ENCODE assay signal across 8 cellular contexts in genomic region chr1:121186191-121186590, GRCh38. TPM values are rescaled to one million over a fixed set of nuclear protein-coding genes. Genes with fewer than 3 reads are reported as not detected.
DNase-seq lines count a peak whose midpoint lies in the region; ATAC-seq and TF ChIP-seq lines count a peak whose summit lies in the region.
"Not testable (repeated sequence)": the region's sequence is repeated elsewhere in the genome, so short reads cannot be mapped to it uniquely, and the experiment has no call there.

No MANE protein-coding gene starts in this region.

- H3K27ac ChIP-seq in RWPE1 (peak overlapping the region; percentile 57), gastroesophageal sphincter (peak overlapping the region in 3 of 4 donors; percentile 31 to 51 (median 51))
- H3K27ac ChIP-seq in suprapubic skin: not testable (repeated sequence)

- TF ChIP-seq CTCF in BJ (IDR thresholded peaks at IDR 0.05; ENCODE audit: insufficient read depth, low read depth, low read length); RWPE1 (conservative IDR thresholded peaks at IDR 0.05; ENCODE audit: low read depth); MCF 10A (IDR thresholded peaks at IDR 0.05; ENCODE audit: unreplicated experiment); gastroesophageal sphincter (IDR thresholded peaks at IDR 0.05); suprapubic skin (IDR thresholded peaks at IDR 0.05): not testable (repeated sequence)

- not testable (repeated sequence) for H3K9me3 ChIP-seq in gastroesophageal sphincter, suprapubic skin

- peak overlapping the region; percentile 49 for H3K27ac Mint-ChIP-seq in activated CD4-positive, alpha-beta memory T cell treated with anti-CD3 and anti-CD28 coated beads, Interleukin-2, amount 10 ng/mL, durations not matched to agents 7 days and 5 days
- not testable (repeated sequence) for H3K27ac Mint-ChIP-seq in MCF 10A (ENCODE audit: low read depth, unreplicated experiment)
- H3K27ac Mint-ChIP-seq in naive B cell: peak overlapping the region in 1 of 6 donors; percentile 65

- CTCF ChIA-PET in BJ (lab: Yijun Ruan, JAX); RWPE1 (lab: Yijun Ruan, JAX); activated CD4-positive, alpha-beta memory T cell treated with anti-CD3 and anti-CD28 coated beads, Interleukin-2, amount 10 ng/mL, durations not matched to agents 7 days and 5 days (lab: Charles Lee); MCF 10A (lab: Yijun Ruan, JAX): not testable (repeated sequence)

- H3K4me3 Mint-ChIP-seq in activated CD4-positive, alpha-beta memory T cell treated with anti-CD3 and anti-CD28 coated beads, Interleukin-2, amount 10 ng/mL, durations not matched to agents 7 days and 5 days: peak overlapping the region; percentile 83
- H3K4me3 Mint-ChIP-seq in MCF 10A (ENCODE audit: unreplicated experiment): peak overlapping the region; percentile 74
- H3K4me3 Mint-ChIP-seq in naive B cell: peak overlapping the region in 6 of 8 donors; percentile 69 to 93 (median 88)

- not testable (repeated sequence) for H3K27me3 ChIP-seq in BJ (ENCODE audit: control insufficient read depth, insufficient read depth, low read length); H7 (ENCODE audit: control insufficient read depth, insufficient read depth, low read length); gastroesophageal sphincter; suprapubic skin

- H3K4me1 Mint-ChIP-seq in activated CD4-positive, alpha-beta memory T cell treated with anti-CD3 and anti-CD28 coated beads, Interleukin-2, amount 10 ng/mL, durations not matched to agents 7 days and 5 days; MCF 10A (ENCODE audit: insufficient read depth, unreplicated experiment); naive B cell: not testable (repeated sequence)

- not testable (repeated sequence) for ATAC-seq in gastroesophageal sphincter; naive B cell (ENCODE audit: low read depth in 2 of 2)

- not testable (repeated sequence) for TF ChIP-seq POLR2A in gastroesophageal sphincter (IDR thresholded peaks at IDR 0.05); suprapubic skin (IDR thresholded peaks at IDR 0.05)

- not testable (repeated sequence) for H3K9me3 Mint-ChIP-seq in activated CD4-positive, alpha-beta memory T cell treated with anti-CD3 and anti-CD28 coated beads, Interleukin-2, amount 10 ng/mL, durations not matched to agents 7 days and 5 days; MCF 10A (ENCODE audit: unreplicated experiment); naive B cell

- not testable (repeated sequence) for BruUV-seq in MCF 10A (replicated peaks; lab: Mats Ljungman, UMichigan)

- H3K4me3 ChIP-seq in BJ (ENCODE audit: low read depth, low read length) (peak overlapping the region; percentile 19; the same call in 1 of the 2 replicates), H7 (ENCODE audit: insufficient read depth, low read depth, low read length) (peak overlapping the region; percentile 20), gastroesophageal sphincter (peak overlapping the region; percentile 27 to 53), suprapubic skin (peak overlapping the region; percentile 56)

- DNase-seq in BJ (ENCODE audit: low read depth); H7; RWPE1 (ENCODE audit: low spot score); activated CD4-positive, alpha-beta memory T cell treated with anti-CD3 and anti-CD28 coated beads, Interleukin-2, amount 10 ng/mL, durations not matched to agents 7 days and 5 days; MCF 10A (ENCODE audit: unreplicated experiment); naive B cell: not testable (repeated sequence)
- DNase-seq in suprapubic skin (ENCODE audit: low spot score in 2 of 2): peak; percentile 68 to 70

- intact Hi-C loops in MCF 10A (cut with micrococcal nuclease): not testable (repeated sequence)

- H3K36me3 ChIP-seq in BJ (ENCODE audit: control insufficient read depth, insufficient read depth, low read length); H7 (replicated peaks; ENCODE audit: control insufficient read depth, insufficient read depth, low read length); gastroesophageal sphincter; suprapubic skin: not testable (repeated sequence)

- not testable (repeated sequence) for H3K4me1 ChIP-seq in gastroesophageal sphincter, suprapubic skin

- not testable (repeated sequence) for TF ChIP-seq EP300 in gastroesophageal sphincter (IDR thresholded peaks at IDR 0.05); suprapubic skin (IDR thresholded peaks at IDR 0.05)

- H3K36me3 Mint-ChIP-seq in activated CD4-positive, alpha-beta memory T cell treated with anti-CD3 and anti-CD28 coated beads, Interleukin-2, amount 10 ng/mL, durations not matched to agents 7 days and 5 days (ENCODE audit: low read depth); MCF 10A (ENCODE audit: insufficient read depth, unreplicated experiment); naive B cell: not testable (repeated sequence)

- WGBS in gastroesophageal sphincter (ENCODE audit: low coverage in 1 of 2), 2 donors: no CpG with 5 or more reads among the region's 20 CpGs
- 0% methylated on average over 4 of the region's 20 CpGs for WGBS in suprapubic skin

- POLR2A ChIA-PET in BJ (lab: Charles Lee); RWPE1 (lab: Yijun Ruan, JAX; ENCODE audit: low non-redundant PET); activated CD4-positive, alpha-beta memory T cell treated with anti-CD3 and anti-CD28 coated beads, Interleukin-2, amount 10 ng/mL, durations not matched to agents 7 days and 5 days (lab: Charles Lee); MCF 10A (lab: Yijun Ruan, JAX): not testable (repeated sequence)

- H3K27me3 Mint-ChIP-seq in activated CD4-positive, alpha-beta memory T cell treated with anti-CD3 and anti-CD28 coated beads, Interleukin-2, amount 10 ng/mL, durations not matched to agents 7 days and 5 days; MCF 10A (ENCODE audit: insufficient read depth, unreplicated experiment); naive B cell: not testable (repeated sequence)

RNA-seq across cellular contexts. Expression of gene SRGAP2C, which starts 1.4 kb away (rescaled TPM):
- polyA plus RNA-seq in BJ (2011; rRNA removed) (5.0 and 5.6 TPM in 2 replicates), naive B cell (ENCODE audit: low read depth in 6 of 6) (1 to 10 TPM; 1.3 to 2.7 (median 2.0) TPM)
- 7.4 and 9.2 TPM in 2 replicates for polyA minus RNA-seq in BJ (2011; rRNA and poly(A)+ RNA removed)
- total RNA-seq in H7 (2014; rRNA removed; shearing (Covaris generic)): 36.7 and 44.1 TPM in 2 replicates
- total RNA-seq in activated CD4-positive, alpha-beta memory T cell treated with anti-CD3 and anti-CD28 coated beads, Interleukin-2, amount 10 ng/mL, durations not matched to agents 7 days and 5 days: 10 to 100 TPM; 32.3 to 33.6 TPM
- total RNA-seq in MCF 10A (2022) (36.6 and 37.1 TPM in 2 replicates), gastroesophageal sphincter (10 to 100 TPM; 18.8 to 41.1 (median 30.8) TPM), suprapubic skin (10 to 100 TPM; 38.6 to 60.9 (median 40.4) TPM)

RNA-seq across cellular contexts. Expression of gene FAM72B, which starts 2.1 kb away (rescaled TPM):
- polyA plus RNA-seq in BJ (2011; rRNA removed): 2.1 and 3.1 TPM in 2 replicates
- 1.2 and 2.4 TPM in 2 replicates for polyA minus RNA-seq in BJ (2011; rRNA and poly(A)+ RNA removed)
- total RNA-seq in H7 (2014; rRNA removed; shearing (Covaris generic)): 20.6 and 32.4 TPM in 2 replicates
- 10 to 100 TPM; 28.9 to 31.6 TPM for total RNA-seq in activated CD4-positive, alpha-beta memory T cell treated with anti-CD3 and anti-CD28 coated beads, Interleukin-2, amount 10 ng/mL, durations not matched to agents 7 days and 5 days
- total RNA-seq in MCF 10A (2022): 8.0 and 8.6 TPM in 2 replicates
- 1 to 10 TPM in 1 of 4 donors, not detected in 3; 1.1 TPM for total RNA-seq in gastroesophageal sphincter
- 1 to 10 TPM in 1 of 6 donors, not detected in 5; 1.5 TPM for polyA plus RNA-seq in naive B cell (ENCODE audit: low read depth in 6 of 6)
- 1 to 10 TPM; 1.1 to 2.5 (median 1.5) TPM for total RNA-seq in suprapubic skin
